1 cellular context compared by ENCODE assay signal in the genomic region with DNA sequence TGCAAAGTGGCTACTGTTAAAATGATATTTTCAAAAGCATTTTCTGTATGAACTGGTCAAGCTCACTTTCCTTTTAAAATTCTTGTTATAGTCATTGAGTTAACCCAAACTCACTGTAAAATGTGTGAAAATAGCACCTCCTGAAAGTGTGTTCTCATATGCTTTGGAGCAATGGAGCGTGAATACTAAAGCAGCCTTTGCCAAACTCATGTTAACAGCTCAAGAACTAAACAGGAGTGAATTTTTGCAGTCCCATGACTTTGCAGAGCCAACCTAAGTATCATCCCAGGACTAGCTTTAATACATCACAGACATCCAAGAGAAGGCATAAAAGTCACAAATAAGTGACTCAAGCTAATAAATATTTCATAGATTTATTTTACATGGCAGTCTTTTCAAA.
TF ChIP-seq lines count a peak whose summit lies in the region.

No MANE protein-coding gene starts in this region.

TF ChIP-seq in GM12878, 131 proteins besides CTCF, POLR2A, EP300 and RAD21:
- TF ChIP-seq HDAC6 (IDR thresholded peaks at IDR 0.05; ENCODE audit: unreplicated experiment) (no peak), ATF7 (IDR thresholded peaks at IDR 0.05; ENCODE audit: low read depth) (0 out of 2 replicates have a peak, but pooled peaks have one; percentile 46), PAX5 (IDR thresholded peaks at IDR 0.05; ENCODE audit: borderline replicate concordance, low read depth, low read length) (0 out of 2 replicates have a peak, but pooled peaks have one; percentile 58)
- TF ChIP-seq, protein P1, sequence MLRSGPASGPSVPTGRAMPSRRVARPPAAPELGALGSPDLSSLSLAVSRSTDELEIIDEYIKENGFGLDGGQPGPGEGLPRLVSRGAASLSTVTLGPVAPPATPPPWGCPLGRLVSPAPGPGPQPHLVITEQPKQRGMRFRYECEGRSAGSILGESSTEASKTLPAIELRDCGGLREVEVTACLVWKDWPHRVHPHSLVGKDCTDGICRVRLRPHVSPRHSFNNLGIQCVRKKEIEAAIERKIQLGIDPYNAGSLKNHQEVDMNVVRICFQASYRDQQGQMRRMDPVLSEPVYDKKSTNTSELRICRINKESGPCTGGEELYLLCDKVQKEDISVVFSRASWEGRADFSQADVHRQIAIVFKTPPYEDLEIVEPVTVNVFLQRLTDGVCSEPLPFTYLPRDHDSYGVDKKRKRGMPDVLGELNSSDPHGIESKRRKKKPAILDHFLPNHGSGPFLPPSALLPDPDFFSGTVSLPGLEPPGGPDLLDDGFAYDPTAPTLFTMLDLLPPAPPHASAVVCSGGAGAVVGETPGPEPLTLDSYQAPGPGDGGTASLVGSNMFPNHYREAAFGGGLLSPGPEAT (IDR thresholded peaks at IDR 0.05; ENCODE audit: low read depth), result 0 out of 2 replicates have a peak, but pooled peaks have one; percentile 16
